Comparison of ENCODE assay signal across 18 cellular contexts in genomic region chr4:139962130-139962684, GRCh38.
DNase-seq lines count a peak whose midpoint lies in the region; ATAC-seq, FAIRE-seq and TF ChIP-seq lines count a peak whose summit lies in the region.
"Had no signal": no experiment of that assay in that cellular context is flagged by ENCODE, and none has a peak within 500 bp of the region (broad histone marks: within the 10 kb centered on the region; RNA-seq: fewer than 3 reads in every experiment).

No MANE protein-coding gene starts in this region.

- peaks cover 0 to 2% (median 0%) of the 10 kb centered on the region in 5 experiments for H3K9me3 Mint-ChIP-seq in brain
- no peaks in the 10 kb centered on the region for H3K9me3 Mint-ChIP-seq in activated naive CD8-positive, alpha-beta T cell treated with anti-CD3 and anti-CD28 coated beads for 36 hours

- POLR2A ChIA-PET in HEK293 (lab: Yijun Ruan, JAX), result no interaction called here

- peak overlapping the region in 3 of 5 experiments; percentile 11 to 28 (median 17) for H3K27ac Mint-ChIP-seq in brain
- H3K27ac Mint-ChIP-seq in activated naive CD8-positive, alpha-beta T cell treated with anti-CD3 and anti-CD28 coated beads for 36 hours, result no peak overlapping the region

- no peak overlapping the region for H3K27ac ChIP-seq in HEK293 (ENCODE audit: extremely low read depth, low read depth, low read length)
- peak overlapping the region; percentile 18 to 58 (median 44) for H3K27ac ChIP-seq in pancreas
- H3K27ac ChIP-seq: C4-2B, Peyer's patch had no signal

- TF ChIP-seq CTCF in HEK293 (tag by site-specific recombination; IDR thresholded peaks at IDR 0.05), result no peak
- no peak for TF ChIP-seq CTCF in brain (conservative IDR thresholded peaks at IDR 0.05)
- TF ChIP-seq CTCF in pancreas (IDR thresholded peaks at IDR 0.05), result no peak

- H3K36me3 ChIP-seq in HEK293 (ENCODE audit: control insufficient read depth in 2 of 2, insufficient read depth in 1 of 2, low read length in 2 of 2) (no peaks in the 10 kb centered on the region), pancreas (no peaks in the 10 kb centered on the region)
- H3K36me3 ChIP-seq: Peyer's patch had no signal

- H3K36me3 Mint-ChIP-seq in brain, result no peaks in the 10 kb centered on the region
- H3K36me3 Mint-ChIP-seq in activated naive CD8-positive, alpha-beta T cell treated with anti-CD3 and anti-CD28 coated beads for 36 hours, result no peaks in the 10 kb centered on the region

- CTCF ChIA-PET in HEK293 (lab: Yijun Ruan, JAX), result no interaction called here

- H3K4me1 ChIP-seq in HEK293 (ENCODE audit: control insufficient read depth, insufficient read depth, low read length), result peaks cover 5% of the 10 kb centered on the region; the same call in 1 of the 2 replicates
- peaks cover 0 to 18% (median 16%) of the 10 kb centered on the region in 3 donors for H3K4me1 ChIP-seq in pancreas
- H3K4me1 ChIP-seq: Caco-2, Peyer's patch had no signal

- 10 to 15% methylated on average over 2 of the region's 2 CpGs for WGBS in pancreas, 2 donors

- no peak overlapping the region for H3K4me3 Mint-ChIP-seq in brain
- no peak overlapping the region for H3K4me3 Mint-ChIP-seq in activated naive CD8-positive, alpha-beta T cell treated with anti-CD3 and anti-CD28 coated beads for 36 hours

- H3K9me3 ChIP-seq in HEK293 (ENCODE audit: control insufficient read depth, insufficient read depth, low read depth, low read length) (no peaks in the 10 kb centered on the region), pancreas (no peaks in the 10 kb centered on the region)
- H3K9me3 ChIP-seq: Caco-2, Peyer's patch had no signal

- DNase-seq in NCI-H146 treated with DMSO at 0.1 percent for 48 hours (lab: John Stamatoyannopoulos, UW; ENCODE audit: unreplicated experiment) (peak; percentile 84), pancreas (no peak), posterior vena cava (ENCODE audit: low spot score) (no peak), SHP77 treated with DMSO at 0.1 percent for 48 hours (lab: John Stamatoyannopoulos, UW) (no peak), NCI-H2227 (lab: John Stamatoyannopoulos, UW; ENCODE audit: unreplicated experiment) (no peak)
- DNase-seq in activated naive CD8-positive, alpha-beta T cell treated with anti-CD3 and anti-CD28 coated beads for 36 hours, result no peak
- DNase-seq: Caco-2, DMS53, NCI-H2029 treated with DMSO at 0.1 percent for 48 hours, NCI-H226, NCI-H526 treated with DMSO at 0.1 percent for 48 hours, Peyer's patch, Right ventricle myocardium superior had no signal

- intact Hi-C loops in pancreas (cut with DNase I) (no loop called here), posterior vena cava (cut with DNase I) (no loop called here)

- ATAC-seq in pancreas, result peak; percentile 44 to 75 (median 63)

- H3K4me3 ChIP-seq in HEK293 (ENCODE audit: low read depth, low read length) (no peak overlapping the region), pancreas (no peak overlapping the region)
- H3K4me3 ChIP-seq: Peyer's patch had no signal

- H3K27me3 Mint-ChIP-seq in brain, result no peaks in the 10 kb centered on the region
- peaks cover 3% of the 10 kb centered on the region for H3K27me3 Mint-ChIP-seq in activated naive CD8-positive, alpha-beta T cell treated with anti-CD3 and anti-CD28 coated beads for 36 hours

- FAIRE-seq in pancreas (lab: Jason Lieb, UNC), result no peak
- FAIRE-seq: A204.1, GM18507 had no signal

- H3K4me1 Mint-ChIP-seq in brain, result peaks cover 83% of the 10 kb centered on the region
- H3K4me1 Mint-ChIP-seq in activated naive CD8-positive, alpha-beta T cell treated with anti-CD3 and anti-CD28 coated beads for 36 hours, result no peaks in the 10 kb centered on the region

- H3K27me3 ChIP-seq in pancreas, result no peaks in the 10 kb centered on the region
- H3K27me3 ChIP-seq: Peyer's patch had no signal

TF ChIP-seq in HEK293, 187 proteins besides CTCF, POLR2A, EP300 and RAD21:
- TF ChIP-seq ZBTB26 (tag by site-specific recombination; optimal IDR thresholded peaks at IDR 0.05) (no peak), ZFP41 (tag by site-specific recombination; IDR thresholded peaks at IDR 0.05; ENCODE audit: borderline replicate concordance) (no peak), PRDM6 (tag by site-specific recombination; IDR thresholded peaks at IDR 0.05) (peak; percentile 46), ZNF610 (tag by site-specific recombination; IDR thresholded peaks at IDR 0.05; ENCODE audit: borderline replicate concordance) (no peak)
TF ChIP-seq in HEK293: peak in this region for 1.
